In the genomic region with DNA sequence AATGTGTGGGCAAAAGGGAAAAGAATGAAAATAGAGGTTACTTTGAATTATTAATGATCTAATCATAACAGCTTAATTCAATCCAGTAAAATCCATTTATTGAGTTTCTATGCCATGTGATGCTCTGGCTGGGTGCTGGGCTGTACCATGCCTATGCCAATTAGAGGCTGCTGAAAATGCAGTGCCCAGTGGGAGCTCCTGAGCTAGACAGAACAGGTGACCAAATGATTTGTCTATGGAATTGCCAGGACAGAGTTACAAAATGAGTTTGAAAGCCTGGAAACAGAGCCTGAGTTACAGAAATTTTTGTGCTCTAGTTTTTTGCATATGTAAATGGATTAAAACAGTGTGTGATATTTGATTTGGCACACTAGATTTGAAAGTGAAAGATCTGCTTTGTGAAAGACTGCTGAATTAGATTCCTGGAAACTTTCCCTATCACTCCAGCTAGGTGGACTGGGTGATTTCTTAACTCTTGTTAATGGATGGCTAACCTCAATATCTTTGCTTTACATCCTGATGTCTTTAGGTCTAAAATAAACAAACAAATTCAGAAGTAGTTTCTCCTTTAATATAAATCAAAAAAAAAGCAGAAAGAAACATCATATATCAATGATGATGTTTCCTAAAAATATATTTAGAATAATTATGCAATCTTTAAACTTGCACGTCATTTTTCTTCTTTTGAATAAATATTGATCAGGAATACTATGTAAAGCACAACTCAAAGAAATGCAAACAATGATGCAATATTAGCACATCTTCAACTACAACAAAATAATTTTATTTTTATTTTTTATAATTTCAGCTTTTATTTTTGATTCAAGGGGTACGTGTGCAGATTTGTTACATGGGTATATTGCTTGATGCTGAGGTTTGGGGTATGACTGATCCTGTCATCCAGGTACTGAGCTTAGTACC, we compare ENCODE assay signal across 20 cellular contexts.
DNase-seq lines count a peak whose midpoint lies in the region; ATAC-seq and TF ChIP-seq lines count a peak whose summit lies in the region.
"Had no signal": no experiment of that assay in that cellular context is flagged by ENCODE, and none has a peak within 500 bp of the region (broad histone marks: within the 10 kb centered on the region; RNA-seq: fewer than 3 reads in every experiment).

No MANE protein-coding gene starts in this region.

- H3K9me3 Mint-ChIP-seq in progenitor cell of endocrine pancreas (ENCODE audit: low read depth): peaks cover 12% of the 10 kb centered on the region
- H3K9me3 Mint-ChIP-seq in CD8-positive, alpha-beta T cell: peaks cover 4% of the 10 kb centered on the region

- H3K36me3 ChIP-seq in SK-N-SH (replicated peaks in 1 of 2; ENCODE audit: control insufficient read depth in 1 of 2, insufficient read depth in 2 of 2, low read length in 1 of 2): no peaks in the 10 kb centered on the region
- no peaks in the 10 kb centered on the region for H3K36me3 ChIP-seq in CD8-positive, alpha-beta T cell (ENCODE audit: insufficient read depth, low read length)
- H3K36me3 ChIP-seq: BLaER1 treated with 17β-estradiol and CSF1 and Interleukin-3, amounts not matched to agents 10 nM and 100 nM; HAP-1 had no signal

- H3K9me3 ChIP-seq in SK-N-SH: no peaks in the 10 kb centered on the region
- H3K9me3 ChIP-seq in CD8-positive, alpha-beta T cell (ENCODE audit: low read length): no peaks in the 10 kb centered on the region
- H3K9me3 ChIP-seq: BLaER1 treated with 17β-estradiol and CSF1 and Interleukin-3, amounts not matched to agents 10 nM and 100 nM; HAP-1 had no signal

- no peaks in the 10 kb centered on the region for H3K79me2 ChIP-seq in SK-N-SH (ENCODE audit: insufficient read depth)

- H3K27ac ChIP-seq in SK-N-SH (ENCODE audit: low read depth in 2 of 2, low read length in 1 of 2): peak overlapping the region in 1 of 2 experiments; percentile 23; a peak in 1 of 4 replicates
- H3K27ac ChIP-seq in CD8-positive, alpha-beta T cell (ENCODE audit: low read depth, low read length): no peak overlapping the region
- H3K27ac ChIP-seq: 22Rv1; BLaER1 treated with 17β-estradiol and CSF1 and Interleukin-3, amounts not matched to agents 10 nM and 100 nM had no signal

- no peaks in the 10 kb centered on the region for H4K20me1 ChIP-seq in SK-N-SH (ENCODE audit: insufficient read depth)
- H4K20me1 ChIP-seq: BLaER1 treated with 17β-estradiol and CSF1 and Interleukin-3, amounts not matched to agents 10 nM and 100 nM had no signal

- H3K9ac ChIP-seq in SK-N-SH: no peak overlapping the region
- H3K9ac ChIP-seq: BLaER1 treated with 17β-estradiol and CSF1 and Interleukin-3, amounts not matched to agents 10 nM and 100 nM had no signal

- no peak overlapping the region for H3K4me3 Mint-ChIP-seq in progenitor cell of endocrine pancreas (ENCODE audit: low read depth)
- no peak overlapping the region for H3K4me3 Mint-ChIP-seq in CD8-positive, alpha-beta T cell
- H3K4me3 Mint-ChIP-seq: B cell; CD8-positive, alpha-beta memory T cell had no signal

- POLR2A ChIA-PET in SK-N-SH (lab: Yijun Ruan, JAX): no interaction called here
- POLR2A ChIA-PET in CD8-positive, alpha-beta T cell (lab: Charles Lee): no interaction called here

- no peaks in the 10 kb centered on the region for H3F3A ChIP-seq in SK-N-SH (replicated peaks; ENCODE audit: insufficient read depth)

- peak; percentile 14 for DNase-seq in SK-N-SH
- no peak for DNase-seq in left lobe of liver (ENCODE audit: low spot score)
- DNase-seq in progenitor cell of endocrine pancreas (ENCODE audit: low spot score, unreplicated experiment): no peak
- no peak for DNase-seq in CD8-positive, alpha-beta T cell
- no peak for DNase-seq in AG08395 (ENCODE audit: low spot score)
- no peak for DNase-seq in activated CD4-positive, alpha-beta T cell treated with anti-CD3 and anti-CD28 coated beads, Interleukin-2, amount 50 U/mL, for 4 hours
- DNase-seq: CD8-positive, alpha-beta memory T cell; COR-L47; DMS 273 treated with DMSO at 0.1 percent for 48 hours; DMS53; DND-41; EL; GOT3 had no signal

- H3K9me2 ChIP-seq in SK-N-SH: no peaks in the 10 kb centered on the region

- no peaks in the 10 kb centered on the region for H3K36me3 Mint-ChIP-seq in progenitor cell of endocrine pancreas (ENCODE audit: insufficient read depth)
- H3K36me3 Mint-ChIP-seq in CD8-positive, alpha-beta T cell: no peaks in the 10 kb centered on the region
- H3K36me3 Mint-ChIP-seq: CD8-positive, alpha-beta memory T cell had no signal

- H2AFZ ChIP-seq in SK-N-SH (ENCODE audit: low read depth): no peak overlapping the region

- peaks cover 0 to 3% of the 10 kb centered on the region in 2 experiments; a peak in 1 of 4 replicates for H3K4me1 ChIP-seq in SK-N-SH (ENCODE audit: control insufficient read depth in 1 of 2, insufficient read depth in 2 of 2, low read depth in 1 of 2, low read length in 1 of 2)
- no peaks in the 10 kb centered on the region for H3K4me1 ChIP-seq in CD8-positive, alpha-beta T cell (ENCODE audit: insufficient read depth, low read length)
- H3K4me1 ChIP-seq: BLaER1 treated with 17β-estradiol and CSF1 and Interleukin-3, amounts not matched to agents 10 nM and 100 nM; HAP-1 had no signal

- TF ChIP-seq RAD21 in SK-N-SH (IDR thresholded peaks at IDR 0.05; ENCODE audit: low read length): no peak

- intact Hi-C loops in CD8-positive, alpha-beta T cell (cut with DNase I, micrococcal nuclease): no loop called here

- ATAC-seq in SK-N-SH treated with all-trans-retinoic acid at 6 μM for 48 hours (no peak), left lobe of liver (peak; percentile 89)
- no peak for ATAC-seq in CD8-positive, alpha-beta T cell
- ATAC-seq: GM12878, K562 had no signal

- no peak overlapping the region for H3K4me2 ChIP-seq in SK-N-SH
- H3K4me2 ChIP-seq: BLaER1 treated with 17β-estradiol and CSF1 and Interleukin-3, amounts not matched to agents 10 nM and 100 nM had no signal

- H3K27me3 ChIP-seq in SK-N-SH (ENCODE audit: insufficient read depth): no peaks in the 10 kb centered on the region
- H3K27me3 ChIP-seq in CD8-positive, alpha-beta T cell (ENCODE audit: insufficient read depth, low read length): no peaks in the 10 kb centered on the region
- H3K27me3 ChIP-seq: BLaER1 treated with 17β-estradiol and CSF1 and Interleukin-3, amounts not matched to agents 10 nM and 100 nM had no signal

- no peak for TF ChIP-seq CTCF in SK-N-SH (IDR thresholded peaks at IDR 0.05)
- no peak for TF ChIP-seq CTCF in progenitor cell of endocrine pancreas (IDR thresholded peaks at IDR 0.05; ENCODE audit: unreplicated experiment)
- no peak for TF ChIP-seq CTCF in CD8-positive, alpha-beta T cell (IDR thresholded peaks at IDR 0.05)

- no peak for TF ChIP-seq EP300 in SK-N-SH (IDR thresholded peaks at IDR 0.05; ENCODE audit: borderline replicate concordance in 1 of 2, low read depth in 1 of 2, low read length in 1 of 2)

- WGBS in SK-N-SH (ENCODE audit: low lambda C conversion rate): 33% methylated on average over 2 of the region's 2 CpGs

- no peaks in the 10 kb centered on the region for H3K27me3 Mint-ChIP-seq in progenitor cell of endocrine pancreas
- H3K27me3 Mint-ChIP-seq in CD8-positive, alpha-beta T cell (ENCODE audit: low read depth): no peaks in the 10 kb centered on the region
- H3K27me3 Mint-ChIP-seq: B cell; CD8-positive, alpha-beta memory T cell had no signal

- H3K27ac Mint-ChIP-seq in progenitor cell of endocrine pancreas: peak overlapping the region; percentile 56
- H3K27ac Mint-ChIP-seq in CD8-positive, alpha-beta T cell: no peak overlapping the region
- H3K27ac Mint-ChIP-seq: B cell; CD8-positive, alpha-beta memory T cell had no signal

- CTCF ChIA-PET in SK-N-SH (lab: Yijun Ruan, JAX): no interaction called here
- CTCF ChIA-PET in CD8-positive, alpha-beta T cell (lab: Charles Lee): no interaction called here

- peaks cover 11% of the 10 kb centered on the region for H3K4me1 Mint-ChIP-seq in progenitor cell of endocrine pancreas (ENCODE audit: low read depth)
- no peaks in the 10 kb centered on the region for H3K4me1 Mint-ChIP-seq in CD8-positive, alpha-beta T cell (ENCODE audit: low read depth)
- H3K4me1 Mint-ChIP-seq: B cell; CD8-positive, alpha-beta memory T cell had no signal

- H3K4me3 ChIP-seq in SK-N-SH (ENCODE audit: low read depth in 2 of 2, low read length in 1 of 2): no peak overlapping the region
- no peak overlapping the region for H3K4me3 ChIP-seq in CD8-positive, alpha-beta T cell (ENCODE audit: low read depth, low read length)
- H3K4me3 ChIP-seq: BLaER1 treated with 17β-estradiol and CSF1 and Interleukin-3, amounts not matched to agents 10 nM and 100 nM; GM12878; HAP-1; K562 had no signal

TF ChIP-seq in SK-N-SH, 30 proteins besides CTCF, POLR2A, EP300 and RAD21 (continues in another document):
- TF ChIP-seq MEF2A (IDR thresholded peaks at IDR 0.05; ENCODE audit: borderline replicate concordance, low read depth) (no peak), ELF1 (IDR thresholded peaks at IDR 0.05) (no peak), NRF1 (IDR thresholded peaks at IDR 0.05; ENCODE audit: low read depth, low read length) (no peak), YY1 (IDR thresholded peaks at IDR 0.05; ENCODE audit: low read depth) (no peak)
- TF ChIP-seq, protein P1, sequence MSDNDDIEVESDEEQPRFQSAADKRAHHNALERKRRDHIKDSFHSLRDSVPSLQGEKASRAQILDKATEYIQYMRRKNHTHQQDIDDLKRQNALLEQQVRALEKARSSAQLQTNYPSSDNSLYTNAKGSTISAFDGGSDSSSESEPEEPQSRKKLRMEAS (IDR thresholded peaks at IDR 0.05; ENCODE audit: low read depth): no peak

TF ChIP-seq in SK-N-SH treated with all-trans-retinoic acid at 6 μM for 48 hours, 23 proteins besides CTCF, POLR2A, EP300 and RAD21:
- TF ChIP-seq ZC3H10 (CRISPR knock-in tag; IDR thresholded peaks at IDR 0.05): no peak
- no peak for TF ChIP-seq ZNF70 (CRISPR knock-in tag; IDR thresholded peaks at IDR 0.05)
